8 cellular contexts compared by ENCODE assay signal in genomic region chr6:2853766-2854393, GRCh38. TPM values are rescaled to one million over a fixed set of nuclear protein-coding genes. Genes with fewer than 3 reads are reported as not detected.
DNase-seq lines count a peak whose midpoint lies in the region; ATAC-seq and TF ChIP-seq lines count a peak whose summit lies in the region.

No MANE protein-coding gene starts in this region.

- peaks cover 15% of the 10 kb centered on the region for H3K4me1 ChIP-seq in GM23248 (ENCODE audit: insufficient read depth)
- H3K4me1 ChIP-seq in Panc1 (ENCODE audit: control insufficient read depth, insufficient read depth, low read length), result peaks cover 53% of the 10 kb centered on the region
- no peaks in the 10 kb centered on the region for H3K4me1 ChIP-seq in urinary bladder (ENCODE audit: insufficient read depth)

- no TSS peak for BruUV-seq in Panc1 (replicated peaks; lab: Mats Ljungman, UMichigan)

- peak overlapping the region; percentile 99 for H3K27ac ChIP-seq in GM23248
- H3K27ac ChIP-seq in Panc1 (ENCODE audit: low read length), result peak overlapping the region; percentile 95
- H3K27ac ChIP-seq in urinary bladder (ENCODE audit: low read depth), result no peak overlapping the region

- no peaks in the 10 kb centered on the region for H4K20me1 ChIP-seq in GM23248 (ENCODE audit: insufficient read depth)

- intact Hi-C loops in Panc1 (cut with micrococcal nuclease; ENCODE audit: unreplicated experiment), result no loop called here

- H3K79me2 ChIP-seq in GM23248 (ENCODE audit: insufficient read depth), result no peaks in the 10 kb centered on the region

- peak; percentile 54 for DNase-seq in AG09319 (ENCODE audit: extremely low read depth, low read depth)
- DNase-seq in GM23248, result peak; percentile 87
- peak; percentile 67 for DNase-seq in Panc1 (ENCODE audit: low read depth, low spot score)
- DNase-seq in activated T-helper 1 cell treated with Interleukin-2 at 50 U/mL for 16 hours (ENCODE audit: low read depth), result peak; percentile 46
- DNase-seq in foreskin fibroblast, result peak; percentile 82 to 83
- DNase-seq in pons (ENCODE audit: low spot score), result peak; percentile 64

- CTCF ChIA-PET in Panc1 (lab: Charles Lee), result no interaction called here

- in situ Hi-C loops in GM23248 (cut with MboI), result no loop called here
- in situ Hi-C loops in Panc1 (cut with HindIII; ENCODE audit: low pct_unique_long_range_greater_than_20kb, low sequenced_read_pairs), result no loop called here

- H3K9ac ChIP-seq in GM23248, result peak overlapping the region; percentile 92

- POLR2A ChIA-PET in Panc1 (lab: Charles Lee), result no interaction called here

- no peaks in the 10 kb centered on the region for H3K27me3 ChIP-seq in GM23248 (replicated peaks; ENCODE audit: insufficient read depth)
- H3K27me3 ChIP-seq in Panc1 (ENCODE audit: control insufficient read depth, insufficient read depth, low read length), result no peaks in the 10 kb centered on the region

- H3K36me3 ChIP-seq in GM23248 (ENCODE audit: low read depth) (no peaks in the 10 kb centered on the region), Panc1 (ENCODE audit: control insufficient read depth, insufficient read depth, low read length) (no peaks in the 10 kb centered on the region), urinary bladder (ENCODE audit: insufficient read depth) (no peaks in the 10 kb centered on the region)

- ATAC-seq in Panc1 (peak; percentile 47), HG03280 (IDR thresholded peaks at IDR 0.05; ENCODE audit: unreplicated experiment) (no peak)

- 0 to 1% methylated on average over 14 of the region's 14 CpGs for WGBS in GM23248 (ENCODE audit: low coverage in 1 of 2, low lambda C conversion rate in 2 of 2, missing lambda C conversion rate in 2 of 2), 2 experiments
- WGBS in urinary bladder, result 20% methylated on average over 14 of the region's 14 CpGs

- H3F3A ChIP-seq in GM23248 (ENCODE audit: insufficient read depth), result peaks cover 13% of the 10 kb centered on the region; the same call in 1 of the 2 replicates

- H3K4me3 ChIP-seq in GM23248 (peak overlapping the region; percentile 93), Panc1 (ENCODE audit: low read depth in 2 of 2, low read length in 2 of 2) (peak overlapping the region; percentile 38 to 58), foreskin fibroblast (ENCODE audit: low read depth in 1 of 2, low read length in 2 of 2) (peak overlapping the region; percentile 45 to 57), urinary bladder (ENCODE audit: low read depth, low read length) (peak overlapping the region; percentile 34)

- no peaks in the 10 kb centered on the region for H3K9me2 ChIP-seq in GM23248 (ENCODE audit: insufficient read depth)

- H2AFZ ChIP-seq in GM23248, result peak overlapping the region; percentile 97

- H3K9me3 ChIP-seq in GM23248 (ENCODE audit: low read depth), result no peaks in the 10 kb centered on the region
- no peaks in the 10 kb centered on the region for H3K9me3 ChIP-seq in Panc1 (ENCODE audit: control insufficient read depth, insufficient read depth, low read depth, low read length)

- peak overlapping the region; percentile 100 for H3K4me2 ChIP-seq in GM23248 (ENCODE audit: unreplicated experiment)

- TF ChIP-seq CTCF in AG09319 (IDR thresholded peaks at IDR 0.05; ENCODE audit: low read depth, low read length) (peak; percentile 39), Panc1 (IDR thresholded peaks at IDR 0.05) (no peak; the same call in none of the 2 replicates), foreskin fibroblast (IDR thresholded peaks at IDR 0.05; ENCODE audit: low read depth, low read length) (peak; percentile 23)

RNA-seq across cellular contexts. Expression of gene SERPINB1, which starts 12.2 kb away (rescaled TPM):
- 13.8 and 28.3 TPM in 2 replicates for total RNA-seq in GM23248 (2014; rRNA removed; shearing (Covaris generic))
- polyA plus RNA-seq in GM23248 (2016; fragmentation: Nextera tagmentation; extraction: Ambion mirVana), result 32.5 and 32.8 TPM in 2 replicates
- total RNA-seq in Panc1 (2021; ENCODE audit: unreplicated experiment), result 40.8 TPM
- 33.9 TPM for polyA plus RNA-seq in Panc1 (2012; ENCODE audit: insufficient read length)
- total RNA-seq in urinary bladder, result 15.9 TPM
- 29.3 TPM for polyA plus RNA-seq in urinary bladder

RNA-seq across cellular contexts. Expression of gene SERPINB9, which starts 49.2 kb away (rescaled TPM):
- 1.1 and 2.4 TPM in 2 replicates for total RNA-seq in GM23248 (2014; rRNA removed; shearing (Covaris generic))
- polyA plus RNA-seq in GM23248 (2016; fragmentation: Nextera tagmentation; extraction: Ambion mirVana) (0.91 and 1.1 TPM in 2 replicates), urinary bladder (4.4 TPM)
- total RNA-seq in Panc1 (2021; ENCODE audit: unreplicated experiment) (3.8 TPM), urinary bladder (8.2 TPM)
- polyA plus RNA-seq in Panc1 (2012; ENCODE audit: insufficient read length), result 1.7 TPM

Comparison
In these comparisons a context has a peak if more than half of its experiments do, and no peak if none do; other contexts are left out.
1. H3K4me3 ChIP-seq: peak in every context shown above with its lines; median percentile 93 in GM23248; 51 in foreskin fibroblast; 48 in Panc1; 34 in urinary bladder.